8 cellular contexts compared by ENCODE assay signal in the genomic region with DNA sequence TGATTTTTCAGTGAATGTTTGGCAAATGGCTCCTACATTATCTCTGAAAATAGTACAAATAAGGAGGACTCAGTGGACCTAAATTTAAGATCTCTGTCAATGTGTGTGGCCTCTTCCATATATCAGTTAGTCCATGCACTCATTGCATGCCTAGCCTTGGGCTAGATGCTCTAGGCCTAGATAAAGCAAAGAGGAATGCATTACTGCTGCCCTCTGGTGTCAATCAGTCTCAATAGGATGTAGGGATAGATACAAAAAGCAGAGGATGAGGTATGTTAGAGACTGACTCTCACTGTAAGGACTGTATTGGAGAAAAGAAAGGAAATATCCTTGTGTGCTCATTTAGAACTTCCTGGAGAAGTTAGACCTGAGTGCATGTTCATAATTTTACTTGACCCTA. TPM values are rescaled to one million over a fixed set of nuclear protein-coding genes. Genes with fewer than 3 reads are reported as not detected.
DNase-seq lines count a peak whose midpoint lies in the region; ATAC-seq, FAIRE-seq and TF ChIP-seq lines count a peak whose summit lies in the region.

No MANE protein-coding gene starts in this region.

- FAIRE-seq in frontal cortex (lab: Jason Lieb, UNC) (no peak), small intestine (lab: Jason Lieb, UNC) (no peak)

- peak in 4 of 6 experiments; percentile 32 to 85 (median 78) for TF ChIP-seq CTCF in Peyer's patch (IDR thresholded peaks at IDR 0.05)

- DNase-seq in DMS53 treated with DMSO at 0.1 percent for 48 hours (lab: John Stamatoyannopoulos, UW; ENCODE audit: unreplicated experiment) (peak; percentile 65), Peyer's patch (peak in 1 of 3 donors; percentile 68), frontal cortex (ENCODE audit: low spot score in 2 of 2) (peak; percentile 3 to 14), small intestine (peak; percentile 81)
- no peak for DNase-seq in activated CD8-positive, alpha-beta memory T cell treated with anti-CD3 and anti-CD28 coated beads for 24 hours

- H3K4me1 ChIP-seq in Peyer's patch, result no peaks in the 10 kb centered on the region
- H3K4me1 ChIP-seq in small intestine (ENCODE audit: control insufficient read depth in 2 of 2, insufficient read depth in 1 of 2, low read depth in 1 of 2, low read length in 1 of 2), result no peaks in the 10 kb centered on the region

- no peaks in the 10 kb centered on the region for H3K36me3 ChIP-seq in Peyer's patch
- no peaks in the 10 kb centered on the region for H3K36me3 ChIP-seq in small intestine (ENCODE audit: control insufficient read depth in 2 of 2, insufficient read depth in 2 of 2, low read length in 2 of 2)

- ATAC-seq in HG03097 (IDR thresholded peaks at IDR 0.05; ENCODE audit: low FRiP score, unreplicated experiment), result peak; percentile 63
- ATAC-seq in GM19452 (IDR thresholded peaks at IDR 0.05; ENCODE audit: unreplicated experiment), result no peak
- ATAC-seq in esophagus mucosa, result no peak

- H3K9me3 ChIP-seq in Peyer's patch (peaks cover 0 to 5% (median 0%) of the 10 kb centered on the region in 4 donors), small intestine (ENCODE audit: control insufficient read depth, low read depth) (no peaks in the 10 kb centered on the region)

- H3K27ac ChIP-seq in Peyer's patch (no peak overlapping the region), small intestine (ENCODE audit: low read depth in 1 of 2, low read length in 1 of 2) (no peak overlapping the region)

- H3K27me3 ChIP-seq in Peyer's patch (no peaks in the 10 kb centered on the region), small intestine (ENCODE audit: control insufficient read depth in 2 of 2, insufficient read depth in 2 of 2, low read length in 2 of 2) (no peaks in the 10 kb centered on the region)

- TF ChIP-seq POLR2A in Peyer's patch (IDR thresholded peaks at IDR 0.05), result no peak

- H3K4me3 ChIP-seq in Peyer's patch (no peak overlapping the region), small intestine (ENCODE audit: low read depth in 1 of 2, low read length in 2 of 2) (no peak overlapping the region)

RNA-seq across cellular contexts. Expression of a gene that starts 42.0 kb away (rescaled TPM):
- total RNA-seq in Peyer's patch (1 to 10 TPM in 2 of 4 donors, under 1 TPM in 1, not detected in 1; 0.80 to 3.3 (median 1.0) TPM), frontal cortex (under 0.01 TPM), esophagus mucosa (0.32 TPM)
- under 1 TPM in 2 of 3 donors, not detected in 1; 0.45 to 0.81 TPM for polyA plus RNA-seq in small intestine

RNA-seq across cellular contexts. Expression of a gene that starts 52.4 kb away (rescaled TPM):
- total RNA-seq in Peyer's patch, result 10 to 100 TPM in 3 of 4 donors, 1 to 10 TPM in 1; 7.4 to 66.0 (median 33.5) TPM
- total RNA-seq in frontal cortex, result 2.4 TPM
- 10 to 100 TPM in 2 of 3 donors, 1 to 10 TPM in 1; 7.6 to 74.3 (median 71.1) TPM for polyA plus RNA-seq in small intestine
- total RNA-seq in esophagus mucosa, result 4.9 TPM
